18 cellular contexts compared by ENCODE assay signal in the genomic region with DNA sequence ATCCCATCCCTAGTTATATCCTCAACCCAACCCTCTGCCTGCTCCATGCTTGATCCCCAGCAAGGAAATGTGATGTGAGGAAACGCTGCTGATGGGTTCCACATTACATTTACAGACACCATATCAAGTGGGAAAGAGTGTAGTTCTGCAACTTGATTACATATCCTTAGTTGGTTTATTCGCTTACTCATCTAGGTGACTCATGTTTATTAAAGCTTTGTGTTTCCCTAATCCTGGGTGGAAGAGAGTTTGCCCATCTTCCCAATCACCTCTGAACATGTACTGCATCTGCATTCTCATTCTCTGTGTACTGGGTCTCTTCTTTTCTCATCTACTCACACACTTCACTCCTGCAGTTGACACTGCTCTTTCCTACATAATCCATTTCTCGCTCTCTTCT.
DNase-seq lines count a peak whose midpoint lies in the region; ATAC-seq and TF ChIP-seq lines count a peak whose summit lies in the region.
"Had no signal": no experiment of that assay in that cellular context is flagged by ENCODE, and none has a peak within 500 bp of the region (broad histone marks: within the 10 kb centered on the region; RNA-seq: fewer than 3 reads in every experiment).

No MANE protein-coding gene starts in this region.

- H3K4me2 ChIP-seq in smooth muscle cell = no peak overlapping the region

- WGBS in smooth muscle cell (ENCODE audit: low lambda C conversion rate) = 99% methylated on average over 3 of the region's 3 CpGs

- H3K9me3 ChIP-seq in smooth muscle cell (replicated peaks; ENCODE audit: low read depth) = no peaks in the 10 kb centered on the region
- H3K9me3 ChIP-seq: BE2C, pancreas had no signal

- no peak for TF ChIP-seq CTCF in smooth muscle cell (IDR thresholded peaks at IDR 0.05; ENCODE audit: borderline replicate concordance, insufficient read depth, poor library complexity, severe bottlenecking)

- no peaks in the 10 kb centered on the region for H4K20me1 ChIP-seq in smooth muscle cell (ENCODE audit: low read depth)

- peak overlapping the region; percentile 15 for H2AFZ ChIP-seq in smooth muscle cell (ENCODE audit: low read depth)

- H3K27ac ChIP-seq in smooth muscle cell (ENCODE audit: low read depth) = no peak overlapping the region
- H3K27ac ChIP-seq: coronary artery, pancreas had no signal

- peaks cover 5% of the 10 kb centered on the region for H3F3A ChIP-seq in smooth muscle cell (ENCODE audit: low read depth)

- no peak overlapping the region for H3K9ac ChIP-seq in smooth muscle cell (ENCODE audit: low read depth)

- no peaks in the 10 kb centered on the region for H3K79me2 ChIP-seq in smooth muscle cell (ENCODE audit: low read depth)

- ATAC-seq in SK-N-SH treated with all-trans-retinoic acid at 6 μM for 48 hours = peak; percentile 65
- ATAC-seq: naive thymus-derived CD4-positive, alpha-beta T cell; pancreas had no signal

- peaks cover 17% of the 10 kb centered on the region for H3K4me1 ChIP-seq in smooth muscle cell (ENCODE audit: low read depth)
- H3K4me1 ChIP-seq: pancreas had no signal

- no peaks in the 10 kb centered on the region for H3K27me3 ChIP-seq in smooth muscle cell (ENCODE audit: low read depth)
- H3K27me3 ChIP-seq: BE2C, pancreas had no signal

- no peaks in the 10 kb centered on the region for H3K36me3 ChIP-seq in smooth muscle cell (ENCODE audit: low read depth)
- H3K36me3 ChIP-seq: BE2C, pancreas had no signal

- no peak overlapping the region for H3K4me3 ChIP-seq in smooth muscle cell
- H3K4me3 ChIP-seq: coronary artery, pancreas had no signal

- DNase-seq in H4 (ENCODE audit: low spot score) (peak; percentile 14), fibroblast of gingiva (ENCODE audit: low read depth) (peak; percentile 26), smooth muscle cell (lab: John Stamatoyannopoulos, UW; ENCODE audit: unreplicated experiment) (no peak), AML-193 (lab: John Stamatoyannopoulos, UW) (no peak), dedifferentiated amniotic fluid mesenchymal stem cell (ENCODE audit: extremely low spot score) (no peak), NCI-H1694 (lab: John Stamatoyannopoulos, UW) (no peak)
- DNase-seq: activated CD4-positive, alpha-beta T cell treated with anti-CD3 and anti-CD28 coated beads for 48 hours; activated CD8-positive, alpha-beta memory T cell treated with anti-CD3 and anti-CD28 coated beads, Interleukin-2, amount 50 U/mL, for 48 hours; BE2C; GF-D8; naive thymus-derived CD4-positive, alpha-beta T cell; NCI-H1417 treated with DMSO at 0.1 percent for 48 hours; NCI-H2171 treated with DMSO at 0.1 percent for 48 hours; NCI-H82; pancreas; stimulated activated CD4-positive, alpha-beta T cell treated with anti-CD3 and anti-CD28 coated beads, Interleukin-4, amount 100 ng/mL, for 1 hour had no signal

TF ChIP-seq in SK-N-SH treated with all-trans-retinoic acid at 6 μM for 48 hours, 23 proteins besides CTCF, POLR2A, EP300 and RAD21:
- no peak for TF ChIP-seq TOX (CRISPR knock-in tag; IDR thresholded peaks at IDR 0.05; ENCODE audit: borderline replicate concordance)
- no peak for TF ChIP-seq RARB (CRISPR knock-in tag; IDR thresholded peaks at IDR 0.05)
- no peak for TF ChIP-seq ESRRG (CRISPR knock-in tag; IDR thresholded peaks at IDR 0.05)
- TF ChIP-seq ZNF8 (CRISPR knock-in tag; IDR thresholded peaks at IDR 0.05) = no peak
- TF ChIP-seq PPARA (CRISPR knock-in tag; IDR thresholded peaks at IDR 0.05; ENCODE audit: borderline replicate concordance) = no peak
- no peak for TF ChIP-seq CREB5 (CRISPR knock-in tag; IDR thresholded peaks at IDR 0.05; ENCODE audit: low read depth)
- TF ChIP-seq, protein P1, sequence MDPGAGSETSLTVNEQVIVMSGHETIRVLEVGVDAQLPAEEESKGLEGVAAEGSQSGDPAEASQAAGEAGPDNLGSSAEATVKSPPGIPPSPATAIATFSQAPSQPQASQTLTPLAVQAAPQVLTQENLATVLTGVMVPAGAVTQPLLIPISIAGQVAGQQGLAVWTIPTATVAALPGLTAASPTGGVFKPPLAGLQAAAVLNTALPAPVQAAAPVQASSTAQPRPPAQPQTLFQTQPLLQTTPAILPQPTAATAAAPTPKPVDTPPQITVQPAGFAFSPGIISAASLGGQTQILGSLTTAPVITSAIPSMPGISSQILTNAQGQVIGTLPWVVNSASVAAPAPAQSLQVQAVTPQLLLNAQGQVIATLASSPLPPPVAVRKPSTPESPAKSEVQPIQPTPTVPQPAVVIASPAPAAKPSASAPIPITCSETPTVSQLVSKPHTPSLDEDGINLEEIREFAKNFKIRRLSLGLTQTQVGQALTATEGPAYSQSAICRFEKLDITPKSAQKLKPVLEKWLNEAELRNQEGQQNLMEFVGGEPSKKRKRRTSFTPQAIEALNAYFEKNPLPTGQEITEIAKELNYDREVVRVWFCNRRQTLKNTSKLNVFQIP (CRISPR knock-in tag; IDR thresholded peaks at IDR 0.05; ENCODE audit: borderline replicate concordance, low read depth) = no peak
- no peak for TF ChIP-seq ZNF565 (CRISPR knock-in tag; conservative IDR thresholded peaks at IDR 0.05; ENCODE audit: low read depth)

Comparison
In these comparisons a context has a peak if more than half of its experiments do, and no peak if none do; other contexts are left out.
1. DNase-seq: peak in H4 (single experiment) and fibroblast of gingiva (single experiment); none in smooth muscle cell (single experiment), AML-193 (0 of 2), dedifferentiated amniotic fluid mesenchymal stem cell (single experiment) and NCI-H1694 (single experiment).